In genomic region chr1:156599811-156600210, GRCh38 we compare ENCODE assay signal across 9 cellular contexts. TPM values are rescaled to one million over a fixed set of nuclear protein-coding genes. Genes with fewer than 3 reads are reported as not detected.
DNase-seq lines count a peak whose midpoint lies in the region; ATAC-seq and TF ChIP-seq lines count a peak whose summit lies in the region.
"Had no signal": no experiment of that assay in that cellular context is flagged by ENCODE, and none has a peak within 500 bp of the region (broad histone marks: within the 10 kb centered on the region; RNA-seq: fewer than 3 reads in every experiment).

No MANE protein-coding gene starts in this region.

- no peaks in the 10 kb centered on the region for H3K9me3 Mint-ChIP-seq in activated naive CD4-positive, alpha-beta T cell treated with anti-CD3 and anti-CD28 coated beads, Interleukin-2, amount 50 U/mL, for 72 hours

- no peak for TF ChIP-seq CTCF in omental fat pad (IDR thresholded peaks at IDR 0.05)

- ATAC-seq in activated naive CD4-positive, alpha-beta T cell treated with anti-CD3 and anti-CD28 coated beads, Interleukin-2, amount 50 U/mL, for 72 hours, result peak; percentile 30 to 63
- ATAC-seq in omental fat pad (ENCODE audit: low FRiP score), result no peak

- peak; percentile 33 for DNase-seq in NCI-H82 (lab: John Stamatoyannopoulos, UW)
- no peak for DNase-seq in NCI-H82 treated with DMSO at 0.1 percent for 48 hours (lab: John Stamatoyannopoulos, UW; ENCODE audit: unreplicated experiment)
- DNase-seq in M059J (ENCODE audit: low read depth), result peak; percentile 15
- no peak for DNase-seq in activated naive CD4-positive, alpha-beta T cell treated with anti-CD3 and anti-CD28 coated beads, Interleukin-2, amount 50 U/mL, for 72 hours (ENCODE audit: low spot score in 2 of 2)
- peak; percentile 51 for DNase-seq in renal cortical epithelial cell (ENCODE audit: low read depth)
- no peak for DNase-seq in NCI-H2107 treated with DMSO at 0.1 percent for 48 hours (lab: John Stamatoyannopoulos, UW; ENCODE audit: unreplicated experiment)
- no peak for DNase-seq in omental fat pad (ENCODE audit: low spot score)
- DNase-seq in cortex of kidney (lab: John Stamatoyannopoulos, UW), result no peak

- peaks cover 18 to 19% of the 10 kb centered on the region in 2 donors for H3K36me3 Mint-ChIP-seq in activated naive CD4-positive, alpha-beta T cell treated with anti-CD3 and anti-CD28 coated beads, Interleukin-2, amount 50 U/mL, for 72 hours

- peak overlapping the region; percentile 92 to 100 for H3K27ac Mint-ChIP-seq in activated naive CD4-positive, alpha-beta T cell treated with anti-CD3 and anti-CD28 coated beads, Interleukin-2, amount 50 U/mL, for 72 hours

RNA-seq across cellular contexts. Expression of gene GPATCH4, which starts 1.5 kb away (rescaled TPM):
- 16.9 and 20.7 TPM in 2 replicates for total RNA-seq in M059J (2014; rRNA removed; shearing (Covaris generic))
- total RNA-seq in activated naive CD4-positive, alpha-beta T cell treated with anti-CD3 and anti-CD28 coated beads, Interleukin-2, amount 50 U/mL, for 72 hours, result 10 to 100 TPM; 26.1 to 35.8 TPM
- 13.5 and 33.8 TPM in 2 replicates for total RNA-seq in renal cortical epithelial cell
- total RNA-seq in omental fat pad, result 10 to 100 TPM; 30.2 to 77.5 (median 35.5) TPM

RNA-seq across cellular contexts. Expression of gene NAXE, which starts 8.2 kb away (rescaled TPM):
- total RNA-seq in M059J (2014; rRNA removed; shearing (Covaris generic)), result 120 and 139 TPM in 2 replicates
- total RNA-seq in activated naive CD4-positive, alpha-beta T cell treated with anti-CD3 and anti-CD28 coated beads, Interleukin-2, amount 50 U/mL, for 72 hours, result 10 to 100 TPM; 71.4 to 95.1 TPM
- total RNA-seq in renal cortical epithelial cell (92.9 and 138 TPM in 2 replicates), omental fat pad (10 to 100 TPM; 49.4 to 71.5 (median 58.9) TPM)

RNA-seq across cellular contexts. Expression of gene HAPLN2, which starts 19.4 kb away (rescaled TPM):
- total RNA-seq in M059J (2014; rRNA removed; shearing (Covaris generic)), result not detected in 2 replicates
- total RNA-seq in activated naive CD4-positive, alpha-beta T cell treated with anti-CD3 and anti-CD28 coated beads, Interleukin-2, amount 50 U/mL, for 72 hours, result 1 to 10 TPM in 1 of 2 donors, not detected in 1; 3.8 TPM
- total RNA-seq in renal cortical epithelial cell (not detected in 2 replicates), omental fat pad (1 to 10 TPM in 1 of 4 donors, not detected in 3; 2.8 TPM)
- total RNA-seq: kidney epithelial cell had no signal

RNA-seq across cellular contexts. Expression of gene TTC24, which starts 20.3 kb away (rescaled TPM):
- not detected in 2 replicates for total RNA-seq in M059J (2014; rRNA removed; shearing (Covaris generic))
- 1 to 10 TPM; 4.5 to 6.8 TPM for total RNA-seq in activated naive CD4-positive, alpha-beta T cell treated with anti-CD3 and anti-CD28 coated beads, Interleukin-2, amount 50 U/mL, for 72 hours
- total RNA-seq in renal cortical epithelial cell (not detected in 2 replicates), omental fat pad (not detected)
- total RNA-seq: kidney epithelial cell had no signal

RNA-seq across cellular contexts. Expression of gene IQGAP3, which starts 27.4 kb away (rescaled TPM):
- 23.7 and 40.5 TPM in 2 replicates for total RNA-seq in M059J (2014; rRNA removed; shearing (Covaris generic))
- total RNA-seq in activated naive CD4-positive, alpha-beta T cell treated with anti-CD3 and anti-CD28 coated beads, Interleukin-2, amount 50 U/mL, for 72 hours, result 10 to 100 TPM in 1 of 2 donors, 1 to 10 TPM in 1; 5.1 to 30.5 TPM
- total RNA-seq in renal cortical epithelial cell, result 1.5 and 14.6 TPM in 2 replicates
- 1 to 10 TPM in 1 of 4 donors, under 1 TPM in 3; 0.16 to 4.2 (median 0.23) TPM for total RNA-seq in omental fat pad

Comparison
In these comparisons a context has a peak if more than half of its experiments do, and no peak if none do; other contexts are left out.
1. DNase-seq: peak in NCI-H82 (single experiment), M059J (single experiment) and renal cortical epithelial cell (single experiment); none in NCI-H82 treated with DMSO at 0.1 percent for 48 hours (single experiment), activated naive CD4-positive, alpha-beta T cell treated with anti-CD3 and anti-CD28 coated beads, Interleukin-2, amount 50 U/mL, for 72 hours (0 of 2), NCI-H2107 treated with DMSO at 0.1 percent for 48 hours (single experiment), omental fat pad (single experiment) and cortex of kidney (single experiment).